Comparison of ENCODE assay signal across 1 cellular context in the genomic region with DNA sequence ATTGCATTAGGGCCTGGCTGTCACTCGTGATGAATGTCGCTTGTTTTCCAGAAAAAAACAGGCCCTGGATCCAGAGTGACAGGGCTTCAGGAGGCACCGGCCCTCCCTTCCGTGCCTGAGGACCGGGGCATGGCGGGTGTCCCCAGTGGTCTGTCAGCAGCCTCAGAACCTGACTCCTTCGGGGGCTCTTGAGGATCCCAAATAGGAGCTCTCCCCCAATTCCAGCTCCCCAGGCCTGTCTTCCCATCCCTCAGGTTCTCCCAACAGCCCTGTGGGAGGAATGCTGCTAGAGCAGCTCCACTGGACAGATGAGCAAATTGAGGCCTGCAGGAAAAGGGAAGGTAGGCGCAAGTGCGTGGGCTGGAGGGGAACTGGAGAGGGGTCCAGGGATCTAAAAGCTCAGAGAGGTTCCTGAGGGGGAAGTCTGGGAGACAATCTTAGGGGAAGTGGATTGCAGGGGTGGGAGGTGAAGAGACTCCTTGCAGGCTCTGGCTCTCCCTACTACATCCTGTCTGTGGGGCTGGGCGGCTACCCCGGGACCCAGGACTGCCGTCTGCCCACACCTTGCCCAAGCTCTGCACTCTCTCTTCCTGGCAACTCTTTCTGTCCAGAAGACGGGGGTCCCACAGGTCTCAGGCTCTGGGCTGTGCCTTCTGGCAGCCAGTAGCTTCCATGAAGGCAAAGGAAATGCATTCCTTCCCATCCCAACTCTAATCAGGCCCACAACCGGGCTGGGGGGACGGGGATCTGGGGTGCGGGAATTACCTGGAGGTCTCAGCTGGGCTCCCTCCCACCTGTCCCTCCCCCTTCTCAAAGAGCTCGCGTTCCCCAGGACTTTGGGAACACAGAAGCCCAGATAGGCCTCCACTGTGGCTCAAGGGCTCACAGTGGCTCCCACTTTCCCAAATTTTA.
TF ChIP-seq lines count a peak whose summit lies in the region.

No MANE protein-coding gene starts in this region.

TF ChIP-seq in GM23338, 12 proteins besides CTCF, POLR2A, EP300 and RAD21 (continued from another document):
- TF ChIP-seq, protein P1, sequence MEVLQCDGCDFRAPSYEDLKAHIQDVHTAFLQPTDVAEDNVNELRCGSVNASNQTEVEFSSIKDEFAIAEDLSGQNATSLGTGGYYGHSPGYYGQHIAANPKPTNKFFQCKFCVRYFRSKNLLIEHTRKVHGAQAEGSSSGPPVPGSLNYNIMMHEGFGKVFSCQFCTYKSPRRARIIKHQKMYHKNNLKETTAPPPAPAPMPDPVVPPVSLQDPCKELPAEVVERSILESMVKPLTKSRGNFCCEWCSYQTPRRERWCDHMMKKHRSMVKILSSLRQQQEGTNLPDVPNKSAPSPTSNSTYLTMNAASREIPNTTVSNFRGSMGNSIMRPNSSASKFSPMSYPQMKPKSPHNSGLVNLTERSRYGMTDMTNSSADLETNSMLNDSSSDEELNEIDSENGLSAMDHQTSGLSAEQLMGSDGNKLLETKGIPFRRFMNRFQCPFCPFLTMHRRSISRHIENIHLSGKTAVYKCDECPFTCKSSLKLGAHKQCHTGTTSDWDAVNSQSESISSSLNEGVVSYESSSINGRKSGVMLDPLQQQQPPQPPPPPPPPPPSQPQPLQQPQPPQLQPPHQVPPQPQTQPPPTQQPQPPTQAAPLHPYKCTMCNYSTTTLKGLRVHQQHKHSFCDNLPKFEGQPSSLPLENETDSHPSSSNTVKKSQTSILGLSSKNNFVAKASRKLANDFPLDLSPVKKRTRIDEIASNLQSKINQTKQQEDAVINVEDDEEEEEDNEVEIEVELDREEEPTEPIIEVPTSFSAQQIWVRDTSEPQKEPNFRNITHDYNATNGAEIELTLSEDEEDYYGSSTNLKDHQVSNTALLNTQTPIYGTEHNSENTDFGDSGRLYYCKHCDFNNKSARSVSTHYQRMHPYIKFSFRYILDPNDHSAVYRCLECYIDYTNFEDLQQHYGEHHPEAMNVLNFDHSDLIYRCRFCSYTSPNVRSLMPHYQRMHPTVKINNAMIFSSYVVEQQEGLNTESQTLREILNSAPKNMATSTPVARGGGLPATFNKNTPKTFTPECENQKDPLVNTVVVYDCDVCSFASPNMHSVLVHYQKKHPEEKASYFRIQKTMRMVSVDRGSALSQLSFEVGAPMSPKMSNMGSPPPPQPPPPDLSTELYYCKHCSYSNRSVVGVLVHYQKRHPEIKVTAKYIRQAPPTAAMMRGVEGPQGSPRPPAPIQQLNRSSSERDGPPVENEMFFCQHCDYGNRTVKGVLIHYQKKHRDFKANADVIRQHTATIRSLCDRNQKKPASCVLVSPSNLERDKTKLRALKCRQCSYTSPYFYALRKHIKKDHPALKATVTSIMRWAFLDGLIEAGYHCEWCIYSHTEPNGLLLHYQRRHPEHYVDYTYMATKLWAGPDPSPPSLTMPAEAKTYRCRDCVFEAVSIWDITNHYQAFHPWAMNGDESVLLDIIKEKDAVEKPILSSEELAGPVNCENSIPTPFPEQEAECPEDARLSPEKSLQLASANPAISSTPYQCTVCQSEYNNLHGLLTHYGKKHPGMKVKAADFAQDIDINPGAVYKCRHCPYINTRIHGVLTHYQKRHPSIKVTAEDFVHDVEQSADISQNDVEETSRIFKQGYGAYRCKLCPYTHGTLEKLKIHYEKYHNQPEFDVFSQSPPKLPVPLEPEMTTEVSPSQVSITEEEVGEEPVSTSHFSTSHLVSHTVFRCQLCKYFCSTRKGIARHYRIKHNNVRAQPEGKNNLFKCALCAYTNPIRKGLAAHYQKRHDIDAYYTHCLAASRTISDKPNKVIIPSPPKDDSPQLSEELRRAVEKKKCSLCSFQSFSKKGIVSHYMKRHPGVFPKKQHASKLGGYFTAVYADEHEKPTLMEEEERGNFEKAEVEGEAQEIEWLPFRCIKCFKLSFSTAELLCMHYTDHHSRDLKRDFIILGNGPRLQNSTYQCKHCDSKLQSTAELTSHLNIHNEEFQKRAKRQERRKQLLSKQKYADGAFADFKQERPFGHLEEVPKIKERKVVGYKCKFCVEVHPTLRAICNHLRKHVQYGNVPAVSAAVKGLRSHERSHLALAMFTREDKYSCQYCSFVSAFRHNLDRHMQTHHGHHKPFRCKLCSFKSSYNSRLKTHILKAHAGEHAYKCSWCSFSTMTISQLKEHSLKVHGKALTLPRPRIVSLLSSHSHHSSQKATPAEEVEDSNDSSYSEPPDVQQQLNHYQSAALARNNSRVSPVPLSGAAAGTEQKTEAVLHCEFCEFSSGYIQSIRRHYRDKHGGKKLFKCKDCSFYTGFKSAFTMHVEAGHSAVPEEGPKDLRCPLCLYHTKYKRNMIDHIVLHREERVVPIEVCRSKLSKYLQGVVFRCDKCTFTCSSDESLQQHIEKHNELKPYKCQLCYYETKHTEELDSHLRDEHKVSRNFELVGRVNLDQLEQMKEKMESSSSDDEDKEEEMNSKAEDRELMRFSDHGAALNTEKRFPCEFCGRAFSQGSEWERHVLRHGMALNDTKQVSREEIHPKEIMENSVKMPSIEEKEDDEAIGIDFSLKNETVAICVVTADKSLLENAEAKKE (CRISPR knock-in tag; IDR thresholded peaks at IDR 0.05): no peak
- TF ChIP-seq, protein P2, sequence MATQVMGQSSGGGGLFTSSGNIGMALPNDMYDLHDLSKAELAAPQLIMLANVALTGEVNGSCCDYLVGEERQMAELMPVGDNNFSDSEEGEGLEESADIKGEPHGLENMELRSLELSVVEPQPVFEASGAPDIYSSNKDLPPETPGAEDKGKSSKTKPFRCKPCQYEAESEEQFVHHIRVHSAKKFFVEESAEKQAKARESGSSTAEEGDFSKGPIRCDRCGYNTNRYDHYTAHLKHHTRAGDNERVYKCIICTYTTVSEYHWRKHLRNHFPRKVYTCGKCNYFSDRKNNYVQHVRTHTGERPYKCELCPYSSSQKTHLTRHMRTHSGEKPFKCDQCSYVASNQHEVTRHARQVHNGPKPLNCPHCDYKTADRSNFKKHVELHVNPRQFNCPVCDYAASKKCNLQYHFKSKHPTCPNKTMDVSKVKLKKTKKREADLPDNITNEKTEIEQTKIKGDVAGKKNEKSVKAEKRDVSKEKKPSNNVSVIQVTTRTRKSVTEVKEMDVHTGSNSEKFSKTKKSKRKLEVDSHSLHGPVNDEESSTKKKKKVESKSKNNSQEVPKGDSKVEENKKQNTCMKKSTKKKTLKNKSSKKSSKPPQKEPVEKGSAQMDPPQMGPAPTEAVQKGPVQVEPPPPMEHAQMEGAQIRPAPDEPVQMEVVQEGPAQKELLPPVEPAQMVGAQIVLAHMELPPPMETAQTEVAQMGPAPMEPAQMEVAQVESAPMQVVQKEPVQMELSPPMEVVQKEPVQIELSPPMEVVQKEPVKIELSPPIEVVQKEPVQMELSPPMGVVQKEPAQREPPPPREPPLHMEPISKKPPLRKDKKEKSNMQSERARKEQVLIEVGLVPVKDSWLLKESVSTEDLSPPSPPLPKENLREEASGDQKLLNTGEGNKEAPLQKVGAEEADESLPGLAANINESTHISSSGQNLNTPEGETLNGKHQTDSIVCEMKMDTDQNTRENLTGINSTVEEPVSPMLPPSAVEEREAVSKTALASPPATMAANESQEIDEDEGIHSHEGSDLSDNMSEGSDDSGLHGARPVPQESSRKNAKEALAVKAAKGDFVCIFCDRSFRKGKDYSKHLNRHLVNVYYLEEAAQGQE (IDR thresholded peaks at IDR 0.05; ENCODE audit: unreplicated experiment): no peak
- TF ChIP-seq JUNB (IDR thresholded peaks at IDR 0.05; ENCODE audit: unreplicated experiment): no peak
- no peak for TF ChIP-seq STAT1 (IDR thresholded peaks at IDR 0.05; ENCODE audit: unreplicated experiment)
- no peak for TF ChIP-seq CREB1 (CRISPR knock-in tag; IDR thresholded peaks at IDR 0.05; ENCODE audit: low read depth)
